ENCODE assay signal across 4 cellular contexts in the genomic region with DNA sequence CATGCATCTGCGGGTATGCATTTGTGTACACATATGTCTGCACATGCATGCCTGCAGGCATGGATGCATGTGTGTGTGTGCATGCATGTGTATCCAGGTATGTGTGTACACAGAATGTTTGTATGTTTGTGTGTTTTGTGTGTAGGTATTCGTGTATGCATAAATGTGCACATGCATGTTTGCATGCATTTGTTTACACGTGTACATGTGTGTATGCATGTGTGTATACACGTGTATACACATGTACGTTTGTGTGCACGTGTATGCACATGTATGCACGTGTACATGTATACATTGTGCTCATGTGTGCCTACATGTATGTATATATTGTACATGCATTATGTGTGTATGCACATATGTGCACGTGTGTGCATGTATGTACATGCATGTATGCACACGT.
A peak's percentile ranks its signal among the peaks of the same experiment; 100 is the strongest.
DNase-seq lines count a peak whose midpoint lies in the region; ATAC-seq, FAIRE-seq and TF ChIP-seq lines count a peak whose summit lies in the region.
"Not testable (repeated sequence)": the region's sequence is repeated elsewhere in the genome, so short reads cannot be mapped to it uniquely, and the experiment has no call there.

No MANE protein-coding gene starts in this region.

- not testable (repeated sequence) for H3K4ac ChIP-seq in neuronal stem cell (ENCODE audit: low read length)

- FAIRE-seq in HepG2 (lab: Jason Lieb, UNC): not testable (repeated sequence)

- H3K4me3 ChIP-seq in HepG2 (replicated peaks in 1 of 3; ENCODE audit: insufficient read depth in 1 of 3, low read depth in 2 of 3, low read length in 3 of 3): not testable (repeated sequence)
- H3K4me3 ChIP-seq in neuronal stem cell (ENCODE audit: low read length in 2 of 2): peak overlapping the region in 1 of 2 donors; percentile 54

- not testable (repeated sequence) for H4K20me1 ChIP-seq in HepG2 (ENCODE audit: insufficient read depth, low read length)

- H3K36me3 ChIP-seq in HepG2 (replicated peaks in 1 of 2; ENCODE audit: control insufficient read depth in 1 of 2, insufficient read depth in 2 of 2, low read length in 2 of 2); neuronal stem cell (replicated peaks in 1 of 2; ENCODE audit: control insufficient read depth in 2 of 2, insufficient read depth in 2 of 2, low read length in 2 of 2): not testable (repeated sequence)

- TF ChIP-seq CTCF in HepG2 (CRISPR knock-in tag; IDR thresholded peaks at IDR 0.05): not testable (repeated sequence)

- not testable (repeated sequence) for H3K14ac ChIP-seq in neuronal stem cell (ENCODE audit: low read length)

- peaks cover 10% of the 10 kb centered on the region for H3K9me3 ChIP-seq in HepG2 (ENCODE audit: low read length)
- H3K9me3 ChIP-seq in neuronal stem cell (replicated peaks in 1 of 2; ENCODE audit: control insufficient read depth in 2 of 2, insufficient read depth in 1 of 2, low read depth in 1 of 2, low read length in 2 of 2): not testable (repeated sequence)

- TF ChIP-seq EP300 in HepG2 (IDR thresholded peaks at IDR 0.05; ENCODE audit: low read depth in 2 of 2, low read length in 2 of 2); HepG2 (CRISPR knock-in tag; IDR thresholded peaks at IDR 0.05; ENCODE audit: borderline replicate concordance): not testable (repeated sequence)

- not testable (repeated sequence) for ATAC-seq in HepG2

- intact Hi-C loops in HepG2 (cut with micrococcal nuclease; ENCODE audit: unreplicated experiment): not testable (repeated sequence)

- TF ChIP-seq RAD21 in HepG2 (CRISPR knock-in tag; IDR thresholded peaks at IDR 0.05): not testable (repeated sequence)

- H3K4me2 ChIP-seq in HepG2 (ENCODE audit: low read depth, low read length); neuronal stem cell (ENCODE audit: insufficient read depth, low read length, poor library complexity, severe bottlenecking): not testable (repeated sequence)

- not testable (repeated sequence) for BruUV-seq in HepG2 (replicated peaks; lab: Mats Ljungman, UMichigan)

- not testable (repeated sequence) for H3K9ac ChIP-seq in HepG2 (ENCODE audit: insufficient read depth, low read depth, low read length)
- peak overlapping the region; percentile 32 for H3K9ac ChIP-seq in neuronal stem cell (ENCODE audit: low read depth, low read length, poor library complexity)

- peak overlapping the region; percentile 7 for H4K8ac ChIP-seq in neuronal stem cell (ENCODE audit: low read depth, low read length)

- TF ChIP-seq POLR2A in HepG2 (IDR thresholded peaks at IDR 0.05; ENCODE audit: insufficient read depth in 1 of 2, low read depth in 2 of 2, low read length in 2 of 2): not testable (repeated sequence)

- not testable (repeated sequence) for H3K4me1 ChIP-seq in HepG2 (ENCODE audit: insufficient read depth, low read length); neuronal stem cell (ENCODE audit: control insufficient read depth in 2 of 2, insufficient read depth in 1 of 2, low read depth in 1 of 2, low read length in 2 of 2)

- not testable (repeated sequence) for H2BK5ac ChIP-seq in neuronal stem cell (ENCODE audit: low read length)

- H2AFZ ChIP-seq in HepG2 (ENCODE audit: low read length); neuronal stem cell (ENCODE audit: low read length): not testable (repeated sequence)

- H3K79me1 ChIP-seq in neuronal stem cell (ENCODE audit: low read depth, low read length): not testable (repeated sequence)

- H4K91ac ChIP-seq in neuronal stem cell (ENCODE audit: low read depth, low read length, poor library complexity): not testable (repeated sequence)

- H3K23ac ChIP-seq in neuronal stem cell (ENCODE audit: low read depth, low read length, poor library complexity): not testable (repeated sequence)

- CTCF ChIA-PET in HepG2 (lab: Yijun Ruan, JAX; ENCODE audit: low intra/inter-chr PET ratio, low total read pairs): not testable (repeated sequence)

- not testable (repeated sequence) for H2BK15ac ChIP-seq in neuronal stem cell (ENCODE audit: low read length)

- DNase-seq in dermis blood vessel endothelial cell (peak; percentile 0), fibroblast of gingiva (ENCODE audit: low read depth) (peak; percentile 0)
- DNase-seq in HepG2 (ENCODE audit: low spot score); neuronal stem cell (ENCODE audit: low spot score): not testable (repeated sequence)

- H2BK120ac ChIP-seq in neuronal stem cell (ENCODE audit: low read depth, low read length): not testable (repeated sequence)

- in situ Hi-C loops in HepG2 (cut with HindIII; ENCODE audit: extremely low pct_ligation_motif_present, low pct_unique_long_range_greater_than_20kb): not testable (repeated sequence)

- WGBS in HepG2 (ENCODE audit: low lambda C conversion rate): 59% methylated on average over 9 of the region's 9 CpGs
- WGBS in neuronal stem cell (ENCODE audit: extremely low coverage in 2 of 2, insufficient read length in 2 of 2, insufficient replicate concordance in 1 of 2), 2 donors: no CpG with 5 or more reads among the region's 9 CpGs

- POLR2A ChIA-PET in HepG2 (lab: Yijun Ruan, JAX): not testable (repeated sequence)

- not testable (repeated sequence) for H3K18ac ChIP-seq in neuronal stem cell (ENCODE audit: low read length)

- not testable (repeated sequence) for H2BK12ac ChIP-seq in neuronal stem cell (ENCODE audit: low read length)

- H2AK5ac ChIP-seq in neuronal stem cell (ENCODE audit: low read depth, low read length): not testable (repeated sequence)

- not testable (repeated sequence) for H3K27ac ChIP-seq in HepG2 (ENCODE audit: extremely low read length, insufficient read depth, low read length); neuronal stem cell (replicated peaks; ENCODE audit: low read length)

- H3K79me2 ChIP-seq in HepG2 (ENCODE audit: insufficient read depth, low read length): not testable (repeated sequence)

- H3K27me3 ChIP-seq in HepG2 (ENCODE audit: control insufficient read depth in 1 of 2, insufficient read depth in 2 of 2, low read length in 2 of 2); neuronal stem cell (ENCODE audit: control insufficient read depth in 3 of 3, insufficient read depth in 3 of 3, low read depth in 1 of 3, low read length in 3 of 3): not testable (repeated sequence)

TF ChIP-seq in HepG2, 621 proteins besides CTCF, POLR2A, EP300 and RAD21:
- TF ChIP-seq, protein P1, sequence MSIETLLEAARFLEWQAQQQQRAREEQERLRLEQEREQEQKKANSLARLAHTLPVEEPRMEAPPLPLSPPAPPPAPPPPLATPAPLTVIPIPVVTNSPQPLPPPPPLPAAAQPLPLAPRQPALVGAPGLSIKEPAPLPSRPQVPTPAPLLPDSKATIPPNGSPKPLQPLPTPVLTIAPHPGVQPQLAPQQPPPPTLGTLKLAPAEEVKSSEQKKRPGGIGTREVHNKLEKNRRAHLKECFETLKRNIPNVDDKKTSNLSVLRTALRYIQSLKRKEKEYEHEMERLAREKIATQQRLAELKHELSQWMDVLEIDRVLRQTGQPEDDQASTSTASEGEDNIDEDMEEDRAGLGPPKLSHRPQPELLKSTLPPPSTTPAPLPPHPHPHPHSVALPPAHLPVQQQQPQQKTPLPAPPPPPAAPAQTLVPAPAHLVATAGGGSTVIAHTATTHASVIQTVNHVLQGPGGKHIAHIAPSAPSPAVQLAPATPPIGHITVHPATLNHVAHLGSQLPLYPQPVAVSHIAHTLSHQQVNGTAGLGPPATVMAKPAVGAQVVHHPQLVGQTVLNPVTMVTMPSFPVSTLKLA (IDR thresholded peaks at IDR 0.05): peak; percentile 95
